Comparison of ENCODE assay signal across 17 cellular contexts in genomic region chr6:166752097-166752496, GRCh38.
DNase-seq lines count a peak whose midpoint lies in the region; ATAC-seq lines count a peak whose summit lies in the region.
"Had no signal": no experiment of that assay in that cellular context is flagged by ENCODE, and none has a peak within 500 bp of the region (broad histone marks: within the 10 kb centered on the region; RNA-seq: fewer than 3 reads in every experiment).

No MANE protein-coding gene starts in this region.

- no peaks in the 10 kb centered on the region for H3K4me1 ChIP-seq in GM23248 (ENCODE audit: insufficient read depth)
- H3K4me1 ChIP-seq: foreskin keratinocyte had no signal

- ATAC-seq in GM19043 (IDR thresholded peaks at IDR 0.05; ENCODE audit: low read depth, unreplicated experiment) (peak; percentile 96), HG02571 (IDR thresholded peaks at IDR 0.05; ENCODE audit: unreplicated experiment) (peak; percentile 66), HG03196 (IDR thresholded peaks at IDR 0.05; ENCODE audit: unreplicated experiment) (peak; percentile 93)
- peak; percentile 81 for ATAC-seq in stimulated activated effector memory CD8-positive, alpha-beta T cell treated with anti-CD3 and anti-CD28 coated beads, Interleukin-12 subunit alpha, Interleukin-12 subunit beta, amount 100 ng/mL, for 72 hours
- ATAC-seq: foreskin keratinocyte had no signal

- H3K27ac Mint-ChIP-seq in stimulated activated effector memory CD8-positive, alpha-beta T cell treated with anti-CD3 and anti-CD28 coated beads, Interleukin-12 subunit alpha, Interleukin-12 subunit beta, amount 100 ng/mL, for 72 hours = no peak overlapping the region
- H3K27ac Mint-ChIP-seq in activated naive CD4-positive, alpha-beta T cell treated with anti-CD3 and anti-CD28 coated beads for 36 hours = no peak overlapping the region
- H3K27ac Mint-ChIP-seq: activated CD4-positive, alpha-beta T cell treated with anti-CD3 and anti-CD28 coated beads, Interleukin-2, amount 10 ng/mL, durations not matched to agents 24 days and 14 days; activated naive CD8-positive, alpha-beta T cell; dendritic cell treated with granulocyte-macrophage colony-stimulating factor and Interleukin-4, amounts not matched to agents 40 ng/mL and 50 ng/mL, for 4 days had no signal

- in situ Hi-C loops in GM23248 (cut with MboI) = no loop called here

- no peak overlapping the region for H3K4me3 ChIP-seq in GM23248
- H3K4me3 ChIP-seq: MG63 had no signal

- no peak overlapping the region for H3K4me3 Mint-ChIP-seq in stimulated activated effector memory CD8-positive, alpha-beta T cell treated with anti-CD3 and anti-CD28 coated beads, Interleukin-12 subunit alpha, Interleukin-12 subunit beta, amount 100 ng/mL, for 72 hours
- H3K4me3 Mint-ChIP-seq in activated naive CD4-positive, alpha-beta T cell treated with anti-CD3 and anti-CD28 coated beads for 36 hours = no peak overlapping the region
- H3K4me3 Mint-ChIP-seq: activated CD4-positive, alpha-beta T cell treated with anti-CD3 and anti-CD28 coated beads, Interleukin-2, amount 10 ng/mL, durations not matched to agents 24 days and 14 days; activated naive CD8-positive, alpha-beta T cell; dendritic cell treated with granulocyte-macrophage colony-stimulating factor and Interleukin-4, amounts not matched to agents 40 ng/mL and 50 ng/mL, for 4 days had no signal

- H3K9ac ChIP-seq in GM23248 = no peak overlapping the region

- H4K20me1 ChIP-seq in GM23248 (ENCODE audit: insufficient read depth) = no peaks in the 10 kb centered on the region

- WGBS in GM23248 (ENCODE audit: low coverage in 1 of 2, low lambda C conversion rate in 2 of 2, missing lambda C conversion rate in 2 of 2), 2 experiments = 77 to 85% methylated on average over 9 of the region's 9 CpGs

- H3K27me3 ChIP-seq in GM23248 (replicated peaks; ENCODE audit: insufficient read depth) = peaks cover 17% of the 10 kb centered on the region
- H3K27me3 ChIP-seq: foreskin keratinocyte had no signal

- H3K9me3 Mint-ChIP-seq in stimulated activated effector memory CD8-positive, alpha-beta T cell treated with anti-CD3 and anti-CD28 coated beads, Interleukin-12 subunit alpha, Interleukin-12 subunit beta, amount 100 ng/mL, for 72 hours = no peaks in the 10 kb centered on the region
- no peaks in the 10 kb centered on the region for H3K9me3 Mint-ChIP-seq in activated naive CD4-positive, alpha-beta T cell treated with anti-CD3 and anti-CD28 coated beads for 36 hours
- H3K9me3 Mint-ChIP-seq: activated CD4-positive, alpha-beta T cell treated with anti-CD3 and anti-CD28 coated beads, Interleukin-2, amount 10 ng/mL, durations not matched to agents 24 days and 14 days; dendritic cell treated with granulocyte-macrophage colony-stimulating factor and Interleukin-4, amounts not matched to agents 40 ng/mL and 50 ng/mL, for 4 days had no signal

- CTCF ChIA-PET in activated naive CD4-positive, alpha-beta T cell treated with anti-CD3 and anti-CD28 coated beads for 36 hours (lab: Charles Lee) = no interaction called here

- no peak overlapping the region for H2AFZ ChIP-seq in GM23248

- no peak overlapping the region for H3K27ac ChIP-seq in GM23248
- H3K27ac ChIP-seq: foreskin keratinocyte had no signal

- H3K4me1 Mint-ChIP-seq in stimulated activated effector memory CD8-positive, alpha-beta T cell treated with anti-CD3 and anti-CD28 coated beads, Interleukin-12 subunit alpha, Interleukin-12 subunit beta, amount 100 ng/mL, for 72 hours = peaks cover 12% of the 10 kb centered on the region
- H3K4me1 Mint-ChIP-seq in activated naive CD4-positive, alpha-beta T cell treated with anti-CD3 and anti-CD28 coated beads for 36 hours (ENCODE audit: low read depth) = peaks cover 12% of the 10 kb centered on the region
- H3K4me1 Mint-ChIP-seq: activated CD4-positive, alpha-beta T cell treated with anti-CD3 and anti-CD28 coated beads, Interleukin-2, amount 10 ng/mL, durations not matched to agents 24 days and 14 days had no signal

- no peaks in the 10 kb centered on the region for H3F3A ChIP-seq in GM23248 (ENCODE audit: insufficient read depth)

- peaks cover 1% of the 10 kb centered on the region for H3K27me3 Mint-ChIP-seq in activated naive CD4-positive, alpha-beta T cell treated with anti-CD3 and anti-CD28 coated beads for 36 hours (ENCODE audit: low read depth)

- H3K36me3 ChIP-seq in GM23248 (ENCODE audit: low read depth) = no peaks in the 10 kb centered on the region
- H3K36me3 ChIP-seq: MG63 had no signal

- DNase-seq in stimulated activated effector memory CD8-positive, alpha-beta T cell treated with anti-CD3 and anti-CD28 coated beads, Interleukin-12 subunit alpha, Interleukin-12 subunit beta, amount 100 ng/mL, for 72 hours (ENCODE audit: low spot score in 2 of 2) = no peak
- no peak for DNase-seq in activated naive CD4-positive, alpha-beta T cell treated with anti-CD3 and anti-CD28 coated beads for 36 hours
- no peak for DNase-seq in GM23248
- DNase-seq in NCI-H1694 treated with DMSO at 0.1 percent for 48 hours (lab: John Stamatoyannopoulos, UW) = no peak
- no peak for DNase-seq in activated naive CD4-positive, alpha-beta T cell treated with anti-CD3 and anti-CD28 coated beads, Interleukin-2, amount 50 U/mL, for 16 hours
- DNase-seq: activated CD4-positive, alpha-beta T cell treated with anti-CD3 and anti-CD28 coated beads, Interleukin-2, amount 10 ng/mL, durations not matched to agents 24 days and 14 days; DND-41; foreskin keratinocyte; H7; kidney glomerular epithelial cell; MG63; NCI-H82 had no signal

- no peaks in the 10 kb centered on the region for H3K9me3 ChIP-seq in GM23248 (ENCODE audit: low read depth)
- H3K9me3 ChIP-seq: MG63 had no signal

- H3K4me2 ChIP-seq in GM23248 (ENCODE audit: unreplicated experiment) = no peak overlapping the region

- peaks cover 6% of the 10 kb centered on the region for H3K36me3 Mint-ChIP-seq in stimulated activated effector memory CD8-positive, alpha-beta T cell treated with anti-CD3 and anti-CD28 coated beads, Interleukin-12 subunit alpha, Interleukin-12 subunit beta, amount 100 ng/mL, for 72 hours
- H3K36me3 Mint-ChIP-seq in activated naive CD4-positive, alpha-beta T cell treated with anti-CD3 and anti-CD28 coated beads for 36 hours (ENCODE audit: low read depth) = no peaks in the 10 kb centered on the region

- no peaks in the 10 kb centered on the region for H3K79me2 ChIP-seq in GM23248 (ENCODE audit: insufficient read depth)

- no peaks in the 10 kb centered on the region for H3K9me2 ChIP-seq in GM23248 (ENCODE audit: insufficient read depth)

- intact Hi-C loops in activated naive CD4-positive, alpha-beta T cell treated with anti-CD3 and anti-CD28 coated beads for 36 hours (cut with micrococcal nuclease) = loop anchor here (10.0 kb wide), 1 partner anchor 237 kb away; no protein-coding TSS in a partner anchor
